Comparison of ENCODE assay signal across 22 cellular contexts in the genomic region with DNA sequence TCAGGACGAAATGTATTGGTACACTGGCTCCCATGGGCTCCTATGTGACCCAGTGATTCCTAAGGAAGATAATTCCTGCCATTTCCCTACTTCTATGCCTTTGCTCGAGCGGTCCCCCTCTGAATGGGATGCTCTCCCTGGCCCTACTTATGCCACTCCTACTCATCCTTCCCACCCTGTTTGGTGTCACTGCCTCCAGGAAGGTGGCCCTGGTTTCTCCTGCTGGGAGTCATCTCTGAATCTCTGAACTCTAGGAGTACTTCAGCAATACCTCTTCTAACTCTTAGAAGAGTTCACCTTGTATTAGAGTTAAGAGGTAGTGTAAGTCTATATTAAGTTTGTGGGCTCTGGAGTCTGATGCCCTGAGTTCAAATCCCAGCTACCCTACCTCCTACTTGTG. TPM values are rescaled to one million over a fixed set of nuclear protein-coding genes. Genes with fewer than 3 reads are reported as not detected.
DNase-seq lines count a peak whose midpoint lies in the region; ATAC-seq, FAIRE-seq and TF ChIP-seq lines count a peak whose summit lies in the region.
"Had no signal": no experiment of that assay in that cellular context is flagged by ENCODE, and none has a peak within 500 bp of the region (broad histone marks: within the 10 kb centered on the region; RNA-seq: fewer than 3 reads in every experiment).

No MANE protein-coding gene starts in this region.

- TF ChIP-seq POLR2A in K562 (conservative IDR thresholded peaks at IDR 0.05): no peak

- WGBS in SK-N-SH (ENCODE audit: low lambda C conversion rate): 44% methylated on average over 3 of the region's 3 CpGs
- WGBS in K562 (ENCODE audit: insufficient coverage, low coverage, missing lambda C conversion rate): 36% methylated on average over 3 of the region's 3 CpGs

- TF ChIP-seq EP300 in SK-N-SH (IDR thresholded peaks at IDR 0.05; ENCODE audit: borderline replicate concordance in 1 of 2, low read depth in 1 of 2, low read length in 1 of 2): no peak
- TF ChIP-seq EP300 in K562 (IDR thresholded peaks at IDR 0.05; ENCODE audit: low read length): no peak

- FAIRE-seq in K562 (lab: Jason Lieb, UNC): no peak
- FAIRE-seq: D721Med, G401.6, GM12891, GM19239 had no signal

- H2AFZ ChIP-seq in SK-N-SH (ENCODE audit: low read depth): no peak overlapping the region
- H2AFZ ChIP-seq in K562 (ENCODE audit: low read depth, low read length): no peak overlapping the region
- no peak overlapping the region for H2AFZ ChIP-seq in Karpas-422 (ENCODE audit: low read length)

- H3K4me1 ChIP-seq in SK-N-SH (ENCODE audit: control insufficient read depth in 1 of 2, insufficient read depth in 2 of 2, low read depth in 1 of 2, low read length in 1 of 2): peaks cover 0 to 44% of the 10 kb centered on the region in 2 experiments; a peak in 2 of 4 replicates
- H3K4me1 ChIP-seq in K562 (replicated peaks in 1 of 2; ENCODE audit: control insufficient read depth in 2 of 2, insufficient read depth in 2 of 2, low read length in 2 of 2): peaks cover 16 to 36% of the 10 kb centered on the region in 2 experiments; a peak in 4 of 5 replicates
- peaks cover 8% of the 10 kb centered on the region for H3K4me1 ChIP-seq in Karpas-422 (ENCODE audit: low read length)
- H3K4me1 ChIP-seq: BLaER1 treated with 17β-estradiol and CSF1 and Interleukin-3, amounts not matched to agents 10 nM and 100 nM had no signal

- peaks cover 3% of the 10 kb centered on the region for H3K9me1 ChIP-seq in K562 (ENCODE audit: control insufficient read depth, insufficient read depth, low read length)

- H3K9ac ChIP-seq in SK-N-SH: no peak overlapping the region
- H3K9ac ChIP-seq in K562 (ENCODE audit: insufficient read depth in 1 of 2, low read depth in 2 of 2, low read length in 2 of 2): no peak overlapping the region
- no peak overlapping the region for H3K9ac ChIP-seq in Karpas-422 (ENCODE audit: low read length)
- H3K9ac ChIP-seq: BLaER1 treated with 17β-estradiol and CSF1 and Interleukin-3, amounts not matched to agents 10 nM and 100 nM had no signal

- H3K27me3 ChIP-seq in SK-N-SH (ENCODE audit: insufficient read depth) (no peaks in the 10 kb centered on the region; the same call in 1 of the 2 replicates), K562 (ENCODE audit: control insufficient read depth in 2 of 2, insufficient read depth in 2 of 2, low read length in 2 of 2) (no peaks in the 10 kb centered on the region), Karpas-422 (ENCODE audit: low read length) (no peaks in the 10 kb centered on the region)

- H3K9me2 ChIP-seq in SK-N-SH (no peaks in the 10 kb centered on the region), Karpas-422 (replicated peaks; ENCODE audit: insufficient read depth, low read length) (no peaks in the 10 kb centered on the region)

- no peak for DNase-seq in SK-N-SH
- no peak for DNase-seq in K562 (ENCODE audit: extremely low read depth in 1 of 4, low spot score in 3 of 4)
- no peak for DNase-seq in Karpas-422
- no peak for DNase-seq in NCI-H345 treated with DMSO at 0.1 percent for 48 hours (lab: John Stamatoyannopoulos, UW; ENCODE audit: unreplicated experiment)
- DNase-seq: ACHN; Caco-2; Calu3; CD4-positive, alpha-beta T cell; CD8-positive, alpha-beta T cell; DMS79 treated with DMSO at 0.1 percent for 48 hours; GF-D8 had no signal

- H3K79me2 ChIP-seq in SK-N-SH (ENCODE audit: insufficient read depth): no peaks in the 10 kb centered on the region
- H3K79me2 ChIP-seq in K562 (ENCODE audit: control insufficient read depth, insufficient read depth, low read length): no peaks in the 10 kb centered on the region
- H3K79me2 ChIP-seq in Karpas-422 (ENCODE audit: low read length): no peaks in the 10 kb centered on the region

- H3K27ac ChIP-seq in SK-N-SH (ENCODE audit: low read depth in 2 of 2, low read length in 1 of 2) (peak overlapping the region in 1 of 2 experiments; percentile 99; a peak in 2 of 4 replicates), K562 (ENCODE audit: extremely low read depth, low read depth, low read length) (no peak overlapping the region), Karpas-422 (ENCODE audit: low read length) (no peak overlapping the region)
- H3K27ac ChIP-seq: 22Rv1; BLaER1 treated with 17β-estradiol and CSF1 and Interleukin-3, amounts not matched to agents 10 nM and 100 nM; C4-2B had no signal

- no peaks in the 10 kb centered on the region for H3F3A ChIP-seq in SK-N-SH (replicated peaks; ENCODE audit: insufficient read depth)

- intact Hi-C loops in K562 (cut with micrococcal nuclease): no loop called here

- CTCF ChIA-PET in SK-N-SH (lab: Yijun Ruan, JAX): interaction anchor here (1.1 to 10.1 kb wide), 3 partner anchors 94 to 298 kb away, joined by 3 to 90 read pairs (median 8); no protein-coding TSS in a partner anchor
- CTCF ChIA-PET in K562 (lab: Yijun Ruan, JAX; ENCODE audit: low intra/inter-chr PET ratio): no interaction called here

- POLR2A ChIA-PET in SK-N-SH (lab: Yijun Ruan, JAX): no interaction called here
- POLR2A ChIA-PET in K562 (lab: Yijun Ruan, JAX): no interaction called here

- H3K36me3 ChIP-seq in SK-N-SH (replicated peaks in 1 of 2; ENCODE audit: control insufficient read depth in 1 of 2, insufficient read depth in 2 of 2, low read length in 1 of 2) (no peaks in the 10 kb centered on the region), K562 (ENCODE audit: control insufficient read depth, insufficient read depth, low read length) (no peaks in the 10 kb centered on the region), Karpas-422 (ENCODE audit: insufficient read depth, low read length) (no peaks in the 10 kb centered on the region)
- H3K36me3 ChIP-seq: BLaER1 treated with 17β-estradiol and CSF1 and Interleukin-3, amounts not matched to agents 10 nM and 100 nM had no signal

- ATAC-seq in SK-N-SH treated with all-trans-retinoic acid at 6 μM for 48 hours (no peak), K562 (no peak)
- ATAC-seq: CD8-positive, alpha-beta T cell had no signal

- H3K9me3 ChIP-seq in SK-N-SH (no peaks in the 10 kb centered on the region), K562 (replicated peaks; ENCODE audit: control insufficient read depth, insufficient read depth, low read depth, low read length) (no peaks in the 10 kb centered on the region), Karpas-422 (ENCODE audit: low read length) (no peaks in the 10 kb centered on the region)
- H3K9me3 ChIP-seq: BLaER1 treated with 17β-estradiol and CSF1 and Interleukin-3, amounts not matched to agents 10 nM and 100 nM; Caco-2 had no signal

- TF ChIP-seq CTCF in SK-N-SH (IDR thresholded peaks at IDR 0.05): no peak
- TF ChIP-seq CTCF in K562 (IDR thresholded peaks at IDR 0.05 in 2 of 3, conservative IDR thresholded peaks at IDR 0.05 in 1 of 3; ENCODE audit: insufficient read depth in 2 of 3, low read depth in 1 of 3, low read length in 3 of 3): no peak

- in situ Hi-C loops in K562 (cut with MboI): no loop called here

- no peak overlapping the region for H3K4me2 ChIP-seq in SK-N-SH
- H3K4me2 ChIP-seq in K562 (ENCODE audit: insufficient read depth, low read length): no peak overlapping the region
- H3K4me2 ChIP-seq in Karpas-422 (ENCODE audit: low read depth, low read length, poor library complexity, severe bottlenecking): no peak overlapping the region
- H3K4me2 ChIP-seq: BLaER1 treated with 17β-estradiol and CSF1 and Interleukin-3, amounts not matched to agents 10 nM and 100 nM had no signal

- BruUV-seq in K562 (replicated peaks; lab: Mats Ljungman, UMichigan): no TSS peak

- no peak for TF ChIP-seq RAD21 in SK-N-SH (IDR thresholded peaks at IDR 0.05; ENCODE audit: low read length)
- no peak for TF ChIP-seq RAD21 in K562 (CRISPR knock-in tag; conservative IDR thresholded peaks at IDR 0.05 in 1 of 2, IDR thresholded peaks at IDR 0.05 in 1 of 2)

- H4K20me1 ChIP-seq in SK-N-SH (ENCODE audit: insufficient read depth): no peaks in the 10 kb centered on the region
- no peaks in the 10 kb centered on the region for H4K20me1 ChIP-seq in K562 (replicated peaks; ENCODE audit: control insufficient read depth, insufficient read depth, low read length)
- H4K20me1 ChIP-seq in Karpas-422 (ENCODE audit: insufficient read depth, low read depth, low read length): no peaks in the 10 kb centered on the region
- H4K20me1 ChIP-seq: BLaER1 treated with 17β-estradiol and CSF1 and Interleukin-3, amounts not matched to agents 10 nM and 100 nM had no signal

- H3K4me3 ChIP-seq in SK-N-SH (ENCODE audit: low read depth in 2 of 2, low read length in 1 of 2) (no peak overlapping the region), K562 (no peak overlapping the region), Karpas-422 (ENCODE audit: low read length) (no peak overlapping the region)
- H3K4me3 ChIP-seq: BLaER1 treated with 17β-estradiol and CSF1 and Interleukin-3, amounts not matched to agents 10 nM and 100 nM had no signal

TF ChIP-seq in SK-N-SH treated with all-trans-retinoic acid at 6 μM for 48 hours, 23 proteins besides CTCF, POLR2A, EP300 and RAD21 (continues in another document):
- TF ChIP-seq ZFP3 (CRISPR knock-in tag; IDR thresholded peaks at IDR 0.05): peak; percentile 64; the same call in 1 of the 2 replicates

TF ChIP-seq in SK-N-SH, 30 proteins besides CTCF, POLR2A, EP300 and RAD21 (continues in another document):
- TF ChIP-seq RXRA (IDR thresholded peaks at IDR 0.05; ENCODE audit: borderline replicate concordance, low read depth) (no peak), YY1 (IDR thresholded peaks at IDR 0.05; ENCODE audit: low read depth) (no peak)

TF ChIP-seq in K562, 482 proteins besides CTCF, POLR2A, EP300 and RAD21 (continues in another document):
- TF ChIP-seq ZFP36 (IDR thresholded peaks at IDR 0.05; ENCODE audit: low read depth, low read length, partially characterized antibody): peak; percentile 85

RNA-seq across cellular contexts. Expression of a gene that starts 35.5 kb away (rescaled TPM):
- not detected in 2 replicates for polyA plus RNA-seq in SK-N-SH (2012; rRNA removed)
- 0.01 TPM in 1 of 2 replicates, not detected in the other for polyA plus RNA-seq in SK-N-SH (2012; cell fraction: cytosol; rRNA removed)
- not detected in 2 replicates for polyA plus RNA-seq in SK-N-SH (2012; cell fraction: nucleus; rRNA removed)
- total RNA-seq in K562 (2011; cell fraction: chromatin; rRNA removed; ENCODE audit: low replicate concordance): not detected in 2 replicates
- not detected in 2 replicates for total RNA-seq in K562 (2011; cell fraction: nucleolus; rRNA removed)
- not detected in 2 replicates for total RNA-seq in K562 (2011; cell fraction: nucleoplasm; rRNA removed)
- total RNA-seq in K562 (2014; rRNA removed): not detected in 2 replicates
- not detected in 2 replicates for total RNA-seq in K562 (2014; rRNA removed; fragmentation: Illumina TruSeq; extraction: Trizol)
- not detected in 2 replicates for total RNA-seq in K562 (2015; rRNA removed; fragmentation: Illumina TruSeq; extraction: Trizol)
- not detected in 2 replicates for total RNA-seq in K562 (2021)
- polyA plus RNA-seq in K562 (2011; rRNA removed): not detected in 2 replicates
- polyA plus RNA-seq in K562 (2011; cell fraction: cytosol; rRNA removed): not detected in 2 replicates
- polyA plus RNA-seq in K562 (2011; cell fraction: nucleus; rRNA removed): not detected in 2 replicates
- polyA plus RNA-seq in K562 (2012): not detected in 2 replicates
- not detected in 2 replicates for polyA plus RNA-seq in K562 (2014; fragmentation: Illumina TruSeq; extraction: Trizol)
- not detected for polyA plus RNA-seq in K562 (2014; fragmentation: Nextera tagmentation; extraction: Ambion mirVana)
- not detected in 2 replicates for polyA plus RNA-seq in K562 (2014; rRNA removed)
- not detected in 2 replicates for polyA minus RNA-seq in K562 (2011; rRNA and poly(A)+ RNA removed)
- polyA minus RNA-seq in K562 (2011; cell fraction: cytosol; rRNA and poly(A)+ RNA removed): not detected in 2 replicates
- polyA minus RNA-seq in K562 (2011; cell fraction: nucleus; rRNA and poly(A)+ RNA removed): not detected in 2 replicates
- total RNA-seq in Karpas-422 (2014; rRNA removed; shearing (Covaris generic); ENCODE audit: low replicate concordance): not detected in 2 replicates
- total RNA-seq: A172; Caco-2; Calu3; CD4-positive, alpha-beta T cell; CD8-positive, alpha-beta T cell had no signal
- polyA plus RNA-seq: AG04450, BJ had no signal
